Comparison of ENCODE assay signal across 1 cellular context in genomic region chr14:105616802-105617192, GRCh38.
TF ChIP-seq lines count a peak whose summit lies in the region.

No MANE protein-coding gene starts in this region.

TF ChIP-seq in HEK293T, 16 proteins besides CTCF, POLR2A, EP300 and RAD21 (continued from another document):
- TF ChIP-seq SP1 (IDR thresholded peaks at IDR 0.05) (no peak), NFRKB (IDR thresholded peaks at IDR 0.05) (no peak)
